Comparison of ENCODE assay signal across 1 cellular context in the genomic region with DNA sequence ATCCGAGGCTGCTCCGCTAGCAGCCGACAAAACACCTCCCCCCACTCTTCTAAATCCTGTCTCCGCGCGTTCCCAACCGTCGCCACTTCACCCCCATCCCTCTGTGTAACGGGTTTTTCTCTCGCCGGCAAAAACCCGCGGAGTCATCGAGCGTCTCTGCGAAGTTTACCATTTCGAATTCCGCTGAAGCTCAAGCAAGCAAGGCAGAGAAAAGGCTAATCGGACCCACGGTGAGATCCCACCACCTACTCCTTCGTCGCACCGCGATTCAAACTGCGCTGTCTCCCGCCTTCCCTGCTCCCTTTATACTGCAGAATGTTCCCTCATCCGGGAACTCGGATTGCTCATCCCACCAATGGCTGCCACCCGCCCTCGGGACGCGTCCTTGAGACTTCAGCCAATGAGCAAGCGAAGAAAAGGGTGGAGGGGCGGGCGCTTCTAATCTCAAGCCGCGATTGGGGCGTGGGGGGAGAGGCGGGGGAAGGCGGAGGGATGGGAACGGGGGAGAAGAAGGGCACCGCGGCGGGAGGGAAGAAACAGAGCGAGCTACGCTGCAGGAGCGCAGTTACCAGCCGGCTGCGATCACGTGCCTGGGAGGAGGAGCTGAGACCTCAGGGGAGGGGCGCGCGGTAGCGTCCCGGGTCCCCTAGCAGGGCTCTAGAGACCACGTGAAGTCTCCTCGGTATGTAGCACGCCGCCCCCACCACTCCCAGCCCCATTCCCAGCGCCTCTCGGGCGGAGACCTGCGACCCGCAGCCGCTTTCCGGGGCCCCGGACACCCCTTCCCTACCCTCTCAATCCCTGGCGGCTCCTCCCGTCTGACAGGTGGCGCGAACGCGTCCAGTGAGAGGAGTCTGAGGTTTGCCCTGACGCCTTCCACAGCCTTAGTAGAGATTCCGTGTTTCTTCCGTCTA.
A peak's percentile ranks its signal among the peaks of the same experiment; 100 is the strongest.
TF ChIP-seq lines count a peak whose summit lies in the region.

A gene (minus strand): TSS at position 277 of the 914 bp plus-strand sequence. CDS start 105 bp downstream, at position 172.

TF ChIP-seq in HEK293, 187 proteins besides CTCF, POLR2A, EP300 and RAD21 (continued from another document and continues in another):
- TF ChIP-seq ZNF521 (tag by site-specific recombination; IDR thresholded peaks at IDR 0.05) = no peak
- peak; percentile 39 for TF ChIP-seq EGR2 (tag by site-specific recombination; IDR thresholded peaks at IDR 0.05; ENCODE audit: low read depth)
- TF ChIP-seq, protein P1, sequence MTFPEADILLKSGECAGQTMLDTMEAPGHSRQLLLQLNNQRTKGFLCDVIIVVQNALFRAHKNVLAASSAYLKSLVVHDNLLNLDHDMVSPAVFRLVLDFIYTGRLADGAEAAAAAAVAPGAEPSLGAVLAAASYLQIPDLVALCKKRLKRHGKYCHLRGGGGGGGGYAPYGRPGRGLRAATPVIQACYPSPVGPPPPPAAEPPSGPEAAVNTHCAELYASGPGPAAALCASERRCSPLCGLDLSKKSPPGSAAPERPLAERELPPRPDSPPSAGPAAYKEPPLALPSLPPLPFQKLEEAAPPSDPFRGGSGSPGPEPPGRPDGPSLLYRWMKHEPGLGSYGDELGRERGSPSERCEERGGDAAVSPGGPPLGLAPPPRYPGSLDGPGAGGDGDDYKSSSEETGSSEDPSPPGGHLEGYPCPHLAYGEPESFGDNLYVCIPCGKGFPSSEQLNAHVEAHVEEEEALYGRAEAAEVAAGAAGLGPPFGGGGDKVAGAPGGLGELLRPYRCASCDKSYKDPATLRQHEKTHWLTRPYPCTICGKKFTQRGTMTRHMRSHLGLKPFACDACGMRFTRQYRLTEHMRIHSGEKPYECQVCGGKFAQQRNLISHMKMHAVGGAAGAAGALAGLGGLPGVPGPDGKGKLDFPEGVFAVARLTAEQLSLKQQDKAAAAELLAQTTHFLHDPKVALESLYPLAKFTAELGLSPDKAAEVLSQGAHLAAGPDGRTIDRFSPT (tag by site-specific recombination; IDR thresholded peaks at IDR 0.05) = peak; percentile 80; the same call in 1 of the 2 replicates
- TF ChIP-seq ZNF366 (tag by site-specific recombination; conservative IDR thresholded peaks at IDR 0.05) = peak; percentile 97
- 0 out of 2 replicates have a peak, but pooled peaks have one; percentile 30 for TF ChIP-seq ZNF501 (tag by site-specific recombination; IDR thresholded peaks at IDR 0.05)
- TF ChIP-seq ZNF140 (tag by site-specific recombination; IDR thresholded peaks at IDR 0.05) = no peak
- no peak for TF ChIP-seq ZNF571 (tag by site-specific recombination; IDR thresholded peaks at IDR 0.05)
- TF ChIP-seq ZNF354C (tag by site-specific recombination; IDR thresholded peaks at IDR 0.05; ENCODE audit: borderline replicate concordance, low read depth) = no peak
- TF ChIP-seq, protein P2, sequence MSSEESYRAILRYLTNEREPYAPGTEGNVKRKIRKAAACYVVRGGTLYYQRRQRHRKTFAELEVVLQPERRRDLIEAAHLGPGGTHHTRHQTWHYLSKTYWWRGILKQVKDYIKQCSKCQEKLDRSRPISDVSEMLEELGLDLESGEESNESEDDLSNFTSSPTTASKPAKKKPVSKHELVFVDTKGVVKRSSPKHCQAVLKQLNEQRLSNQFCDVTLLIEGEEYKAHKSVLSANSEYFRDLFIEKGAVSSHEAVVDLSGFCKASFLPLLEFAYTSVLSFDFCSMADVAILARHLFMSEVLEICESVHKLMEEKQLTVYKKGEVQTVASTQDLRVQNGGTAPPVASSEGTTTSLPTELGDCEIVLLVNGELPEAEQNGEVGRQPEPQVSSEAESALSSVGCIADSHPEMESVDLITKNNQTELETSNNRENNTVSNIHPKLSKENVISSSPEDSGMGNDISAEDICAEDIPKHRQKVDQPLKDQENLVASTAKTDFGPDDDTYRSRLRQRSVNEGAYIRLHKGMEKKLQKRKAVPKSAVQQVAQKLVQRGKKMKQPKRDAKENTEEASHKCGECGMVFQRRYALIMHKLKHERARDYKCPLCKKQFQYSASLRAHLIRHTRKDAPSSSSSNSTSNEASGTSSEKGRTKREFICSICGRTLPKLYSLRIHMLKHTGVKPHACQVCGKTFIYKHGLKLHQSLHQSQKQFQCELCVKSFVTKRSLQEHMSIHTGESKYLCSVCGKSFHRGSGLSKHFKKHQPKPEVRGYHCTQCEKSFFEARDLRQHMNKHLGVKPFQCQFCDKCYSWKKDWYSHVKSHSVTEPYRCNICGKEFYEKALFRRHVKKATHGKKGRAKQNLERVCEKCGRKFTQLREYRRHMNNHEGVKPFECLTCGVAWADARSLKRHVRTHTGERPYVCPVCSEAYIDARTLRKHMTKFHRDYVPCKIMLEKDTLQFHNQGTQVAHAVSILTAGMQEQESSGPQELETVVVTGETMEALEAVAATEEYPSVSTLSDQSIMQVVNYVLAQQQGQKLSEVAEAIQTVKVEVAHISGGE (tag by site-specific recombination; conservative IDR thresholded peaks at IDR 0.05; ENCODE audit: low read depth) = no peak
- TF ChIP-seq ZNF112 (tag by site-specific recombination; IDR thresholded peaks at IDR 0.05) = no peak
- TF ChIP-seq ZNF837 (tag by site-specific recombination; IDR thresholded peaks at IDR 0.05) = no peak
- TF ChIP-seq, protein P3, sequence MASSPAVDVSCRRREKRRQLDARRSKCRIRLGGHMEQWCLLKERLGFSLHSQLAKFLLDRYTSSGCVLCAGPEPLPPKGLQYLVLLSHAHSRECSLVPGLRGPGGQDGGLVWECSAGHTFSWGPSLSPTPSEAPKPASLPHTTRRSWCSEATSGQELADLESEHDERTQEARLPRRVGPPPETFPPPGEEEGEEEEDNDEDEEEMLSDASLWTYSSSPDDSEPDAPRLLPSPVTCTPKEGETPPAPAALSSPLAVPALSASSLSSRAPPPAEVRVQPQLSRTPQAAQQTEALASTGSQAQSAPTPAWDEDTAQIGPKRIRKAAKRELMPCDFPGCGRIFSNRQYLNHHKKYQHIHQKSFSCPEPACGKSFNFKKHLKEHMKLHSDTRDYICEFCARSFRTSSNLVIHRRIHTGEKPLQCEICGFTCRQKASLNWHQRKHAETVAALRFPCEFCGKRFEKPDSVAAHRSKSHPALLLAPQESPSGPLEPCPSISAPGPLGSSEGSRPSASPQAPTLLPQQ (tag by site-specific recombination; IDR thresholded peaks at IDR 0.05) = 0 out of 2 replicates have a peak, but pooled peaks have one; percentile 23
- peak; percentile 50 for TF ChIP-seq SP7 (tag by site-specific recombination; IDR thresholded peaks at IDR 0.05)
- TF ChIP-seq ZNF138 (tag by site-specific recombination; IDR thresholded peaks at IDR 0.05; ENCODE audit: borderline replicate concordance) = no peak
- peak; percentile 70; the same call in 1 of the 2 replicates for TF ChIP-seq GLIS1 (tag by site-specific recombination; IDR thresholded peaks at IDR 0.05)
- TF ChIP-seq, protein P4, sequence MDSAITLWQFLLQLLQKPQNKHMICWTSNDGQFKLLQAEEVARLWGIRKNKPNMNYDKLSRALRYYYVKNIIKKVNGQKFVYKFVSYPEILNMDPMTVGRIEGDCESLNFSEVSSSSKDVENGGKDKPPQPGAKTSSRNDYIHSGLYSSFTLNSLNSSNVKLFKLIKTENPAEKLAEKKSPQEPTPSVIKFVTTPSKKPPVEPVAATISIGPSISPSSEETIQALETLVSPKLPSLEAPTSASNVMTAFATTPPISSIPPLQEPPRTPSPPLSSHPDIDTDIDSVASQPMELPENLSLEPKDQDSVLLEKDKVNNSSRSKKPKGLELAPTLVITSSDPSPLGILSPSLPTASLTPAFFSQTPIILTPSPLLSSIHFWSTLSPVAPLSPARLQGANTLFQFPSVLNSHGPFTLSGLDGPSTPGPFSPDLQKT (IDR thresholded peaks at IDR 0.05; ENCODE audit: borderline replicate concordance, low read depth, low read length) = no peak
- TF ChIP-seq, protein P5, sequence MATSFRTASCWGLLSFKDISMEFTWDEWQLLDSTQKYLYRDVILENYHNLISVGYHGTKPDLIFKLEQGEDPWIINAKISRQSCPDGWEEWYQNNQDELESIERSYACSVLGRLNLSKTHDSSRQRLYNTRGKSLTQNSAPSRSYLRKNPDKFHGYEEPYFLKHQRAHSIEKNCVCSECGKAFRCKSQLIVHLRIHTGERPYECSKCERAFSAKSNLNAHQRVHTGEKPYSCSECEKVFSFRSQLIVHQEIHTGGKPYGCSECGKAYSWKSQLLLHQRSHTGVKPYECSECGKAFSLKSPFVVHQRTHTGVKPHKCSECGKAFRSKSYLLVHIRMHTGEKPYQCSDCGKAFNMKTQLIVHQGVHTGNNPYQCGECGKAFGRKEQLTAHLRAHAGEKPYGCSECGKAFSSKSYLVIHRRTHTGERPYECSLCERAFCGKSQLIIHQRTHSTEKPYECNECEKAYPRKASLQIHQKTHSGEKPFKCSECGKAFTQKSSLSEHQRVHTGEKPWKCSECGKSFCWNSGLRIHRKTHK (tag by site-specific recombination; IDR thresholded peaks at IDR 0.05) = no peak
- TF ChIP-seq ZBTB1 (tag by site-specific recombination; IDR thresholded peaks at IDR 0.05) = no peak
- no peak for TF ChIP-seq BCL11B (tag by site-specific recombination; IDR thresholded peaks at IDR 0.05; ENCODE audit: low read depth)
- TF ChIP-seq ZNF624 (tag by site-specific recombination; IDR thresholded peaks at IDR 0.05) = no peak
- TF ChIP-seq SP2 (tag by site-specific recombination; IDR thresholded peaks at IDR 0.05) = peak; percentile 89
- TF ChIP-seq MYNN (tag by site-specific recombination; IDR thresholded peaks at IDR 0.05; ENCODE audit: borderline replicate concordance) = no peak
- TF ChIP-seq ZNF777 (tag by site-specific recombination; IDR thresholded peaks at IDR 0.05; ENCODE audit: borderline replicate concordance) = no peak
- no peak for TF ChIP-seq ZNF23 (tag by site-specific recombination; IDR thresholded peaks at IDR 0.05; ENCODE audit: borderline replicate concordance)
- TF ChIP-seq, protein P6, sequence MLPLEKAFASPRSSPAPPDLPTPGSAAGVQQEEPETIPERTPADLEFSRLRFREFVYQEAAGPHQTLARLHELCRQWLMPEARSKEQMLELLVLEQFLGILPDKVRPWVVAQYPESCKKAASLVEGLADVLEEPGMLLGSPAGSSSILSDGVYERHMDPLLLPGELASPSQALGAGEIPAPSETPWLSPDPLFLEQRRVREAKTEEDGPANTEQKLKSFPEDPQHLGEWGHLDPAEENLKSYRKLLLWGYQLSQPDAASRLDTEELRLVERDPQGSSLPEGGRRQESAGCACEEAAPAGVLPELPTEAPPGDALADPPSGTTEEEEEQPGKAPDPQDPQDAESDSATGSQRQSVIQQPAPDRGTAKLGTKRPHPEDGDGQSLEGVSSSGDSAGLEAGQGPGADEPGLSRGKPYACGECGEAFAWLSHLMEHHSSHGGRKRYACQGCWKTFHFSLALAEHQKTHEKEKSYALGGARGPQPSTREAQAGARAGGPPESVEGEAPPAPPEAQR (tag by site-specific recombination; IDR thresholded peaks at IDR 0.05) = no peak
- TF ChIP-seq ZFP37 (tag by site-specific recombination; IDR thresholded peaks at IDR 0.05) = no peak
- no peak for TF ChIP-seq ZNF514 (tag by site-specific recombination; IDR thresholded peaks at IDR 0.05)
- TF ChIP-seq GLI2 (tag by site-specific recombination; IDR thresholded peaks at IDR 0.05; ENCODE audit: borderline replicate concordance, low read depth) = no peak
- TF ChIP-seq, protein P7, sequence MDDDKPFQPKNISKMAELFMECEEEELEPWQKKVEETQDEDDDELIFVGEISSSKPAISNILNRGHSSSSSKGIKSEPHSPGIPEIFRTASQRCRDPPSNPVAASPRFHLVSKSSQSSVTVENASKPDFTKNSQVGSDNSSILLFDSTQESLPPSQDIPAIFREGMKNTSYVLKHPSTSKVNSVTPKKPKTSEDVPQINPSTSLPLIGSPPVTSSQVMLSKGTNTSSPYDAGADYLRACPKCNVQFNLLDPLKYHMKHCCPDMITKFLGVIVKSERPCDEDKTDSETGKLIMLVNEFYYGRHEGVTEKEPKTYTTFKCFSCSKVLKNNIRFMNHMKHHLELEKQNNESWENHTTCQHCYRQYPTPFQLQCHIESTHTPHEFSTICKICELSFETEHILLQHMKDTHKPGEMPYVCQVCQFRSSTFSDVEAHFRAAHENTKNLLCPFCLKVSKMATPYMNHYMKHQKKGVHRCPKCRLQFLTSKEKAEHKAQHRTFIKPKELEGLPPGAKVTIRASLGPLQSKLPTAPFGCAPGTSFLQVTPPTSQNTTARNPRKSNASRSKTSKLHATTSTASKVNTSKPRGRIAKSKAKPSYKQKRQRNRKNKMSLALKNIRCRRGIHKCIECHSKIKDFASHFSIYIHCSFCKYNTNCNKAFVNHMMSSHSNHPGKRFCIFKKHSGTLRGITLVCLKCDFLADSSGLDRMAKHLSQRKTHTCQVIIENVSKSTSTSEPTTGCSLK (tag by site-specific recombination; IDR thresholded peaks at IDR 0.05) = no peak
- TF ChIP-seq, protein P8, sequence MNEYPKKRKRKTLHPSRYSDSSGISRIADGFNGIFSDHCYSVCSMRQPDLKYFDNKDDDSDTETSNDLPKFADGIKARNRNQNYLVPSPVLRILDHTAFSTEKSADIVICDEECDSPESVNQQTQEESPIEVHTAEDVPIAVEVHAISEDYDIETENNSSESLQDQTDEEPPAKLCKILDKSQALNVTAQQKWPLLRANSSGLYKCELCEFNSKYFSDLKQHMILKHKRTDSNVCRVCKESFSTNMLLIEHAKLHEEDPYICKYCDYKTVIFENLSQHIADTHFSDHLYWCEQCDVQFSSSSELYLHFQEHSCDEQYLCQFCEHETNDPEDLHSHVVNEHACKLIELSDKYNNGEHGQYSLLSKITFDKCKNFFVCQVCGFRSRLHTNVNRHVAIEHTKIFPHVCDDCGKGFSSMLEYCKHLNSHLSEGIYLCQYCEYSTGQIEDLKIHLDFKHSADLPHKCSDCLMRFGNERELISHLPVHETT (tag by site-specific recombination; IDR thresholded peaks at IDR 0.05) = peak; percentile 38; the same call in 1 of the 2 replicates
- TF ChIP-seq, protein P9, sequence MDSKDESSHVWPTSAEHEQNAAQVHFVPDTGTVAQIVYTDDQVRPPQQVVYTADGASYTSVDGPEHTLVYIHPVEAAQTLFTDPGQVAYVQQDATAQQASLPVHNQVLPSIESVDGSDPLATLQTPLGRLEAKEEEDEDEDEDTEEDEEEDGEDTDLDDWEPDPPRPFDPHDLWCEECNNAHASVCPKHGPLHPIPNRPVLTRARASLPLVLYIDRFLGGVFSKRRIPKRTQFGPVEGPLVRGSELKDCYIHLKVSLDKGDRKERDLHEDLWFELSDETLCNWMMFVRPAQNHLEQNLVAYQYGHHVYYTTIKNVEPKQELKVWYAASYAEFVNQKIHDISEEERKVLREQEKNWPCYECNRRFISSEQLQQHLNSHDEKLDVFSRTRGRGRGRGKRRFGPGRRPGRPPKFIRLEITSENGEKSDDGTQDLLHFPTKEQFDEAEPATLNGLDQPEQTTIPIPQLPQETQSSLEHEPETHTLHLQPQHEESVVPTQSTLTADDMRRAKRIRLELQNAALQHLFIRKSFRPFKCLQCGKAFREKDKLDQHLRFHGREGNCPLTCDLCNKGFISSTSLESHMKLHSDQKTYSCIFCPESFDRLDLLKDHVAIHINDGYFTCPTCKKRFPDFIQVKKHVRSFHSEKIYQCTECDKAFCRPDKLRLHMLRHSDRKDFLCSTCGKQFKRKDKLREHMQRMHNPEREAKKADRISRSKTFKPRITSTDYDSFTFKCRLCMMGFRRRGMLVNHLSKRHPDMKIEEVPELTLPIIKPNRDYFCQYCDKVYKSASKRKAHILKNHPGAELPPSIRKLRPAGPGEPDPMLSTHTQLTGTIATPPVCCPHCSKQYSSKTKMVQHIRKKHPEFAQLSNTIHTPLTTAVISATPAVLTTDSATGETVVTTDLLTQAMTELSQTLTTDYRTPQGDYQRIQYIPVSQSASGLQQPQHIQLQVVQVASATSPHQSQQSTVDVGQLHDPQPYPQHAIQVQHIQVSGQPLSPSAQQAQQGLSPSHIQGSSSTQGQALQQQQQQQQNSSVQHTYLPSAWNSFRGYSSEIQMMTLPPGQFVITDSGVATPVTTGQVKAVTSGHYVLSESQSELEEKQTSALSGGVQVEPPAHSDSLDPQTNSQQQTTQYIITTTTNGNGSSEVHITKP (tag by site-specific recombination; IDR thresholded peaks at IDR 0.05) = peak; percentile 78
